ENCODE assay signal across 21 cellular contexts in the genomic region with DNA sequence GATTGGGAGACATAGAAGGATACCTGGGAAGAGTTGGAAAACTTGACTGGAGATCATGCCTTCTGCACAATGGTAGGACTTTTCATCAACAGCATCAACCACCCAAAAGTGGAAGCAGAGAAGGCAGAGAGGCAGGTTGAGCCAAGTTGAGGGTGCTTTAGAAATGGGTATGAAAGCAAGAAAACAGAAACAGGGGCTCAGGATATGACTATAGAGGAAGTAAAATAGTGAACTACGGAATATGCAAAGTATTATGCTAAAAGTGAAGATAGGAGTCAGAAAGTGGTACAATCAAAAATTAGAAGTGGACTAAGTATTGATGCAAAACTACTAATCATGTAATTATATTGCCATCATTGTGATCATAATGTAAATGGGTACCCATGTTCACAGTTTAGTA. TPM values are rescaled to one million over a fixed set of nuclear protein-coding genes. Genes with fewer than 3 reads are reported as not detected.
"Had no signal": no experiment of that assay in that cellular context is flagged by ENCODE, and none has a peak within 500 bp of the region (broad histone marks: within the 10 kb centered on the region; RNA-seq: fewer than 3 reads in every experiment).

No MANE protein-coding gene starts in this region.

- H3K9me3 ChIP-seq: left lung, lower lobe of right lung, mucosa of descending colon, right lobe of liver, uterus had no signal

- H3K36me3 ChIP-seq: left lung, lower lobe of right lung, right lobe of liver, uterus had no signal

- ATAC-seq: activated CD4-positive, CD25-positive, alpha-beta regulatory T cell treated with anti-CD3 and anti-CD28 coated beads, Interleukin-2, amount 50 U/mL, for 24 hours; activated naive CD8-positive, alpha-beta T cell treated with anti-CD3 and anti-CD28 coated beads, Interleukin-2, amount 50 U/mL, for 24 hours; left lung; lower lobe of right lung; mucosa of descending colon; right lobe of liver had no signal

- H3K27ac ChIP-seq: epithelial cell of prostate, left lung, lower lobe of right lung, right lobe of liver, uterus, VCaP had no signal

- DNase-seq: activated CD4-positive, alpha-beta memory T cell treated with anti-CD3 and anti-CD28 coated beads for 36 hours; activated CD4-positive, alpha-beta T cell treated with anti-CD3 and anti-CD28 coated beads, Interleukin-2, amount 10 ng/mL, durations not matched to agents 24 days and 14 days; activated CD8-positive, alpha-beta memory T cell treated with anti-CD3 and anti-CD28 coated beads, Interleukin-2, amount 50 U/mL, for 48 hours; activated gamma-delta T cell treated with Interleukin-2 at 50 U/mL for 16 hours; activated naive CD8-positive, alpha-beta T cell treated with anti-CD3 and anti-CD28 coated beads, Interleukin-2, amount 50 U/mL, for 24 hours; activated T-cell treated with anti-CD3 and anti-CD28 coated beads, Interleukin-2, amount 50 U/mL, for 24 hours; anterior cingulate cortex; dermis blood vessel endothelial cell; effector CD8-positive, alpha-beta T cell; glutamatergic neuron; left lung; lower lobe of right lung; mesendoderm; mucosa of descending colon; posterior cingulate gyrus; right lobe of liver; stimulated activated CD4-positive, alpha-beta T cell treated with anti-CD3 and anti-CD28 coated beads, Interleukin-2, amount 100 ng/mL, for 48 hours; uterus had no signal

- H3K4me3 ChIP-seq: left lung, lower lobe of right lung, mucosa of descending colon, right lobe of liver, uterus had no signal

- H3K27me3 ChIP-seq: left lung, right lobe of liver, uterus had no signal

- H3K4me1 ChIP-seq: left lung, lower lobe of right lung, right lobe of liver, uterus had no signal

RNA-seq across cellular contexts. Expression of a gene that starts 16.1 kb away (rescaled TPM):
- total RNA-seq: activated CD4-positive, alpha-beta memory T cell treated with anti-CD3 and anti-CD28 coated beads for 36 hours had no signal
